22 cellular contexts compared by ENCODE assay signal in the genomic region with DNA sequence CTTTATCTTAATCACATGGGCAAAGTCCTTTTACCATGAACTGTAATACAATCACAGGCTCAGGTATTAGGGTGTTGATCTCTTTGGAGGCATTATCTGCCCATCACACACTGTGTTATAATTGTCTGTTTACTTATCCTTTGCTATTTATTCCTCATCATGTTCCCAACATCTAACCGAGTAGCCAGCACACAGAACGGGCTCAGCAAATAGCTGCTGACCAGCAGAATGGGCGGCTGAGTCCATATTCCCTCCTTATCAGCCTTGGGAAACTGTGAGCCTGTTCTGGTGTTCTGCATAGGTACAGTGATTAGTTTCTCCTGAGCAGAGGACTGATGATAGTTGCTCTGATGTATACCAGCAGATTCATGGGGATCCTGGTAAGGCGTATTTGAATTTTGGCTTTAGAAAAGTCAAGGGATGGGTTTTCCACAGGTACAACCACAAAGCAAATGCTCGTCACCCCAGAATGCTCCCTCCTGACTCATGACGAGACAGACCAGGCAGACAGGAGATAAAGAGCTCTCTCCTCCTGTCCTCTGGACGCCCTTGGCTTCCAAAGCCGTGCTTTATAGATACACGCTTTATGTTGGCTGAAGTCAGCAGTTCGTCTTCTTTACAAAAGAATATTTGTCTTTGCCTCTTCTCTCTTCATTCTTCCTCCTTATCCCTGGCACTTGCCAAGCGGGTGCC.
"Had no signal": no experiment of that assay in that cellular context is flagged by ENCODE, and none has a peak within 500 bp of the region (broad histone marks: within the 10 kb centered on the region; RNA-seq: fewer than 3 reads in every experiment).

No MANE protein-coding gene starts in this region.

- H3K9me3 ChIP-seq: body of pancreas, gastrocnemius medialis, heart left ventricle, mucosa of descending colon, right lobe of liver, thyroid gland had no signal

- H3K36me3 Mint-ChIP-seq: activated naive CD4-positive, alpha-beta T cell treated with anti-CD3 and anti-CD28 coated beads, Interleukin-2, amount 50 U/mL, for 72 hours; naive thymus-derived CD4-positive, alpha-beta T cell; stimulated activated memory B cell treated with anti-CD40 and anti-IgM and Interleukin-4, amounts not matched to agents 10 μg/mL and 1 μg/mL and 100 μg/mL, for 72 hours had no signal

- H3K4me1 Mint-ChIP-seq: activated B cell treated with CpG ODN at 0.5 μM for 24 hours; activated CD4-positive, alpha-beta T cell treated with anti-CD3 and anti-CD28 coated beads, Interleukin-2, amount 10 ng/mL, durations not matched to agents 24 days and 14 days; central memory CD8-positive, alpha-beta T cell; naive thymus-derived CD4-positive, alpha-beta T cell; stimulated activated memory B cell treated with anti-CD40 and anti-IgM and Interleukin-4, amounts not matched to agents 10 μg/mL and 1 μg/mL and 100 μg/mL, for 72 hours had no signal

- H3K9me3 Mint-ChIP-seq: activated B cell treated with CpG ODN at 0.5 μM for 24 hours; activated CD4-positive, alpha-beta T cell treated with anti-CD3 and anti-CD28 coated beads, Interleukin-2, amount 10 ng/mL, durations not matched to agents 24 days and 14 days; central memory CD8-positive, alpha-beta T cell had no signal

- H3K36me3 ChIP-seq: gastrocnemius medialis, heart left ventricle, right lobe of liver, thyroid gland had no signal

- H3K4me3 ChIP-seq: body of pancreas, gastrocnemius medialis, heart left ventricle, mucosa of descending colon, right lobe of liver, thyroid gland had no signal

- ATAC-seq: activated CD8-positive, alpha-beta T cell treated with anti-CD3 and anti-CD28 coated beads, Interleukin-2, amount 10 ng/mL, durations not matched to agents 7 days and 5 days; activated naive CD4-positive, alpha-beta T cell treated with anti-CD3 and anti-CD28 coated beads, Interleukin-2, amount 50 U/mL, for 72 hours; body of pancreas; gastrocnemius medialis; mucosa of descending colon; naive thymus-derived CD4-positive, alpha-beta T cell; stimulated activated memory B cell treated with anti-CD40 and anti-IgM and Interleukin-4, amounts not matched to agents 10 μg/mL and 1 μg/mL and 100 μg/mL, for 72 hours had no signal

- H3K4me3 Mint-ChIP-seq: activated B cell treated with CpG ODN at 0.5 μM for 24 hours; activated CD4-positive, alpha-beta T cell treated with anti-CD3 and anti-CD28 coated beads, Interleukin-2, amount 10 ng/mL, durations not matched to agents 24 days and 14 days; activated CD8-positive, alpha-beta T cell treated with anti-CD3 and anti-CD28 coated beads, Interleukin-2, amount 10 ng/mL, durations not matched to agents 7 days and 5 days; central memory CD8-positive, alpha-beta T cell; naive thymus-derived CD4-positive, alpha-beta T cell; stimulated activated memory B cell treated with anti-CD40 and anti-IgM and Interleukin-4, amounts not matched to agents 10 μg/mL and 1 μg/mL and 100 μg/mL, for 72 hours had no signal

- H3K27ac ChIP-seq: body of pancreas, gastrocnemius medialis, right lobe of liver, thyroid gland had no signal

- H3K27me3 ChIP-seq: body of pancreas, heart left ventricle, right lobe of liver, thyroid gland had no signal

- DNase-seq: activated B cell treated with CpG ODN at 0.5 μM for 24 hours; activated CD4-positive, alpha-beta T cell treated with anti-CD3 and anti-CD28 coated beads, Interleukin-2, amount 10 ng/mL, durations not matched to agents 24 days and 14 days; activated CD8-positive, alpha-beta memory T cell treated with anti-CD3 and anti-CD28 coated beads, Interleukin-2, amount 50 U/mL, for 4 hours; activated CD8-positive, alpha-beta T cell treated with anti-CD3 and anti-CD28 coated beads, Interleukin-2, amount 10 ng/mL, durations not matched to agents 7 days and 5 days; activated gamma-delta T cell; activated T-cell treated with anti-CD3 and anti-CD28 coated beads, Interleukin-2, amount 50 U/mL, for 48 hours; body of pancreas; cortex of kidney; effector memory CD4-positive, alpha-beta T cell; gastrocnemius medialis; mammary epithelial cell; mucosa of descending colon; naive thymus-derived CD4-positive, alpha-beta T cell; right lobe of liver; stimulated activated CD4-positive, alpha-beta T cell treated with anti-CD3 and anti-CD28 coated beads, Interleukin-12 subunit alpha, Interleukin-12 subunit beta, amount 100 ng/mL, for 4 hours; stimulated activated CD4-positive, alpha-beta T cell treated with anti-CD3 and anti-CD28 coated beads, Interleukin-2, amount 100 ng/mL, for 24 hours; T-helper 2 cell; thyroid gland had no signal

- H3K4me1 ChIP-seq: body of pancreas, thyroid gland had no signal

- H3K27ac Mint-ChIP-seq: activated B cell treated with CpG ODN at 0.5 μM for 24 hours; activated CD4-positive, alpha-beta T cell treated with anti-CD3 and anti-CD28 coated beads, Interleukin-2, amount 10 ng/mL, durations not matched to agents 24 days and 14 days; activated CD8-positive, alpha-beta T cell treated with anti-CD3 and anti-CD28 coated beads, Interleukin-2, amount 10 ng/mL, durations not matched to agents 7 days and 5 days; naive thymus-derived CD4-positive, alpha-beta T cell; stimulated activated memory B cell treated with anti-CD40 and anti-IgM and Interleukin-4, amounts not matched to agents 10 μg/mL and 1 μg/mL and 100 μg/mL, for 72 hours had no signal
